ENCODE assay signal across 21 cellular contexts in the genomic region with DNA sequence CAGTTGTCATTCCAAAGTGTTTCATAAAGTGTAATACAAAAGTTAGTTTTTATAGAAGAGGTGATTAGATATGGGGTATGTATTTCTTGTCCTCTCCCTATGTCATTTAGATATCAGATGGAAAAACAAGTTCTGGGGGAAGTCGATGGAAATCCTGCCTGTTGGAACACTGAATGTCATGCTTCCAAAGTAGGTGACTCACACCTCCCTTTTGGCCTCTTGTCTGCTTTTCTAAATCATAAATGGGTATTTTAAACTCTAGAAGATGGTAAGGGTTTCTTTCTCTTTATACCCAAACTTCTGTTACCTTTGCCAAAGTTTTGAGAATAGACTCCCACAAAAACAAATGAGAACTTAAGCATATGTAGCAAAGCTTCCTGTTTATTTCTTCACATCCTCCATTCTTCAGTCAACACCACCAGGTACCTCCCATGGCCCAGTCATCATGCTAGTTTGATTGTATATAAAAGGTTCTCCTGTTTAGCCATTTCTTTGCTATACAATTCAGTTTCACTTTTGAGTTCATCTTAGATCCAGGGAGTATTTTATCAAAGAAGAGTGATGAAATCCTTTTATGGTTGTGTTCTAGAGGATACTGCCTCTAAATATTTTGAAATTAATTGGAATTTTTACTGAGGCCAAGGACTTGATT.
DNase-seq lines count a peak whose midpoint lies in the region; ATAC-seq and TF ChIP-seq lines count a peak whose summit lies in the region.
"Had no signal": no experiment of that assay in that cellular context is flagged by ENCODE, and none has a peak within 500 bp of the region (broad histone marks: within the 10 kb centered on the region; RNA-seq: fewer than 3 reads in every experiment).

No MANE protein-coding gene starts in this region.

- peak; percentile 69 for DNase-seq in activated CD4-positive, alpha-beta T cell treated with anti-CD3 and anti-CD28 coated beads, Interleukin-2, amount 10 ng/mL, durations not matched to agents 24 days and 14 days
- DNase-seq in activated CD4-positive, alpha-beta T cell treated with anti-CD3 and anti-CD28 coated beads for 1 hour: no peak
- peak; percentile 34 for DNase-seq in PC-3
- peak; percentile 60 to 83 for DNase-seq in dermis microvascular lymphatic vessel endothelial cell (ENCODE audit: low read depth in 2 of 2)
- no peak for DNase-seq in osteoblast (ENCODE audit: insufficient read length, low spot score, missing footprints)
- no peak for DNase-seq in MG63
- no peak for DNase-seq in HUDEP-2 (lab: John Stamatoyannopoulos, UW; ENCODE audit: unreplicated experiment in 76 of 76)
- DNase-seq in BE2C: no peak
- DNase-seq: activated CD4-positive, alpha-beta T cell treated with anti-CD3 and anti-CD28 coated beads for 48 hours; activated gamma-delta T cell; central memory CD4-positive, alpha-beta T cell; mesendoderm; NCI-H1417 treated with DMSO at 0.1 percent for 48 hours; NCI-H510A; SJCRH30; T-cell; upper lobe of left lung had no signal

- no TSS peak for BruUV-seq in PC-3 (replicated peaks; lab: Mats Ljungman, UMichigan)

- no peak for ATAC-seq in PC-3
- ATAC-seq: HepG2, Panc1, T-cell had no signal

- H3K4me2 ChIP-seq in PC-3 (ENCODE audit: low read length) (no peak overlapping the region), osteoblast (ENCODE audit: insufficient read depth, low read length) (peak overlapping the region; percentile 41)

- no peaks in the 10 kb centered on the region for H3F3A ChIP-seq in PC-3 (ENCODE audit: low read length, unreplicated experiment)

- CTCF ChIA-PET in PC-3 (lab: Charles Lee): no interaction called here

- POLR2A ChIA-PET in PC-3 (lab: Charles Lee; ENCODE audit: unreplicated experiment): no interaction called here

- no peak overlapping the region for H3K27ac ChIP-seq in PC-3 (ENCODE audit: low read length)
- H3K27ac ChIP-seq in osteoblast (ENCODE audit: low read depth, low read length): peak overlapping the region; percentile 20
- H3K27ac ChIP-seq: right atrium auricular region, SJCRH30, upper lobe of left lung had no signal

- H2AFZ ChIP-seq in PC-3 (ENCODE audit: low read length) (no peak overlapping the region), osteoblast (ENCODE audit: low read length) (peak overlapping the region; percentile 57)

- peak overlapping the region; percentile 5 for H3K27ac Mint-ChIP-seq in activated CD4-positive, alpha-beta T cell treated with anti-CD3 and anti-CD28 coated beads, Interleukin-2, amount 10 ng/mL, durations not matched to agents 24 days and 14 days
- H3K27ac Mint-ChIP-seq: B cell, T-cell had no signal

- no peak overlapping the region for H3K4me3 Mint-ChIP-seq in activated CD4-positive, alpha-beta T cell treated with anti-CD3 and anti-CD28 coated beads, Interleukin-2, amount 10 ng/mL, durations not matched to agents 24 days and 14 days
- H3K4me3 Mint-ChIP-seq: B cell, T-cell had no signal

- peaks cover 2% of the 10 kb centered on the region for H3K36me3 Mint-ChIP-seq in activated CD4-positive, alpha-beta T cell treated with anti-CD3 and anti-CD28 coated beads, Interleukin-2, amount 10 ng/mL, durations not matched to agents 24 days and 14 days (ENCODE audit: low read depth)
- H3K36me3 Mint-ChIP-seq: T-cell had no signal

- no peaks in the 10 kb centered on the region for H3K9me2 ChIP-seq in PC-3 (replicated peaks; ENCODE audit: low read length)

- H4K20me1 ChIP-seq in PC-3 (ENCODE audit: low read length) (no peaks in the 10 kb centered on the region), osteoblast (ENCODE audit: insufficient read depth, low read length) (no peaks in the 10 kb centered on the region)

- H3K36me3 ChIP-seq in PC-3 (ENCODE audit: low read depth, low read length): no peaks in the 10 kb centered on the region
- no peaks in the 10 kb centered on the region for H3K36me3 ChIP-seq in osteoblast (ENCODE audit: insufficient read depth, low read length)
- H3K36me3 ChIP-seq in MG63: no peaks in the 10 kb centered on the region
- no peaks in the 10 kb centered on the region for H3K36me3 ChIP-seq in BE2C

- H3K79me2 ChIP-seq in PC-3 (ENCODE audit: low read length) (no peaks in the 10 kb centered on the region), osteoblast (ENCODE audit: insufficient read depth, low read length) (no peaks in the 10 kb centered on the region)

- H3K27me3 Mint-ChIP-seq in activated CD4-positive, alpha-beta T cell treated with anti-CD3 and anti-CD28 coated beads, Interleukin-2, amount 10 ng/mL, durations not matched to agents 24 days and 14 days: peaks cover 2% of the 10 kb centered on the region

- H3K9ac ChIP-seq in PC-3 (ENCODE audit: low read length): no peak overlapping the region

- H3K4me1 Mint-ChIP-seq in activated CD4-positive, alpha-beta T cell treated with anti-CD3 and anti-CD28 coated beads, Interleukin-2, amount 10 ng/mL, durations not matched to agents 24 days and 14 days: peaks cover 7% of the 10 kb centered on the region
- H3K4me1 Mint-ChIP-seq: B cell had no signal

- intact Hi-C loops in activated CD4-positive, alpha-beta T cell treated with anti-CD3 and anti-CD28 coated beads, Interleukin-2, amount 10 ng/mL, durations not matched to agents 24 days and 14 days (cut with micrococcal nuclease): no loop called here
- intact Hi-C loops in PC-3 (cut with micrococcal nuclease): no loop called here

- H3K4me3 ChIP-seq in PC-3 (ENCODE audit: low read length) (no peak overlapping the region), osteoblast (ENCODE audit: insufficient read depth, low read length) (no peak overlapping the region), MG63 (no peak overlapping the region), BE2C (ENCODE audit: low read depth, low read length) (no peak overlapping the region)
- H3K4me3 ChIP-seq: right atrium auricular region, SJCRH30, upper lobe of left lung had no signal

- no peaks in the 10 kb centered on the region for H3K9me3 Mint-ChIP-seq in activated CD4-positive, alpha-beta T cell treated with anti-CD3 and anti-CD28 coated beads, Interleukin-2, amount 10 ng/mL, durations not matched to agents 24 days and 14 days
- H3K9me3 Mint-ChIP-seq: T-cell had no signal

- H3K27me3 ChIP-seq in PC-3 (ENCODE audit: low read length) (no peaks in the 10 kb centered on the region), osteoblast (ENCODE audit: insufficient read depth, low read length) (no peaks in the 10 kb centered on the region), MG63 (no peaks in the 10 kb centered on the region), BE2C (no peaks in the 10 kb centered on the region)
- H3K27me3 ChIP-seq: right atrium auricular region, SJCRH30, upper lobe of left lung had no signal

- no peak for TF ChIP-seq CTCF in PC-3 (conservative IDR thresholded peaks at IDR 0.05; ENCODE audit: low read depth, low read length)
- no peak for TF ChIP-seq CTCF in osteoblast (IDR thresholded peaks at IDR 0.05; ENCODE audit: extremely low read depth, low read depth, low read length)
- TF ChIP-seq CTCF in BE2C (IDR thresholded peaks at IDR 0.05; ENCODE audit: low read depth, low read length): no peak

- H3K4me1 ChIP-seq in PC-3 (ENCODE audit: insufficient read depth, low read length): peaks cover 25% of the 10 kb centered on the region
- H3K4me1 ChIP-seq in osteoblast (ENCODE audit: insufficient read depth, low read length): peaks cover 14% of the 10 kb centered on the region
- H3K4me1 ChIP-seq in BE2C: no peaks in the 10 kb centered on the region
- H3K4me1 ChIP-seq: right atrium auricular region, SJCRH30, upper lobe of left lung had no signal

- H3K9me3 ChIP-seq in PC-3 (ENCODE audit: low read length): no peaks in the 10 kb centered on the region
- H3K9me3 ChIP-seq in osteoblast (ENCODE audit: low read depth, low read length): no peaks in the 10 kb centered on the region
- no peaks in the 10 kb centered on the region for H3K9me3 ChIP-seq in MG63
- H3K9me3 ChIP-seq in BE2C: no peaks in the 10 kb centered on the region
- H3K9me3 ChIP-seq: right atrium auricular region, SJCRH30, upper lobe of left lung had no signal

Comparison
In these comparisons a context has a peak if more than half of its experiments do, and no peak if none do; other contexts are left out.
1. DNase-seq: peak in activated CD4-positive, alpha-beta T cell treated with anti-CD3 and anti-CD28 coated beads, Interleukin-2, amount 10 ng/mL, durations not matched to agents 24 days and 14 days (single experiment), PC-3 (single experiment) and dermis microvascular lymphatic vessel endothelial cell (2 of 2); none in activated CD4-positive, alpha-beta T cell treated with anti-CD3 and anti-CD28 coated beads for 1 hour (single experiment), osteoblast (single experiment), MG63 (single experiment), HUDEP-2 (0 of 76) and BE2C (single experiment).